Comparison of ENCODE assay signal across 9 cellular contexts in genomic region chr9:33560217-33560616, GRCh38. TPM values are rescaled to one million over a fixed set of nuclear protein-coding genes. Genes with fewer than 3 reads are reported as not detected.
DNase-seq lines count a peak whose midpoint lies in the region; ATAC-seq, FAIRE-seq and TF ChIP-seq lines count a peak whose summit lies in the region.
"Not testable (repeated sequence)": the region's sequence is repeated elsewhere in the genome, so short reads cannot be mapped to it uniquely, and the experiment has no call there.
"Had no signal": no experiment of that assay in that cellular context is flagged by ENCODE, and none has a peak within 500 bp of the region (broad histone marks: within the 10 kb centered on the region; RNA-seq: fewer than 3 reads in every experiment).

No MANE protein-coding gene starts in this region.

- not testable (repeated sequence) for TF ChIP-seq CTCF in GM23338 (conservative IDR thresholded peaks at IDR 0.05; ENCODE audit: low read depth in 2 of 2); GM12878 (IDR thresholded peaks at IDR 0.05 in 2 of 3, conservative IDR thresholded peaks at IDR 0.05 in 1 of 3; ENCODE audit: control insufficient read depth in 2 of 3, extremely low read depth in 1 of 3, insufficient read depth in 1 of 3, low read depth in 3 of 3, low read length in 3 of 3)

- H3K9me3 Mint-ChIP-seq in GM23338 = not testable (repeated sequence)

- not testable (repeated sequence) for H3K9me2 ChIP-seq in GM23338 (ENCODE audit: insufficient read depth)

- not testable (repeated sequence) for H3K79me2 ChIP-seq in GM23338 (replicated peaks; ENCODE audit: insufficient read depth); GM12878 (ENCODE audit: control insufficient read depth, insufficient read depth, low read length)

- not testable (repeated sequence) for H3K4me2 ChIP-seq in GM23338; GM12878 (ENCODE audit: control insufficient read depth, insufficient read depth)

- RAD21 ChIA-PET in GM12878 (lab: Charles Lee; ENCODE audit: unreplicated experiment) = not testable (repeated sequence)

- not testable (repeated sequence) for H3K27me3 ChIP-seq in GM23338 (ENCODE audit: insufficient read depth); SJCRH30; GM12878 (replicated peaks in 1 of 2; ENCODE audit: control insufficient read depth in 2 of 2, insufficient read depth in 2 of 2, low read length in 1 of 2)

- H3K36me3 ChIP-seq in GM23338 (ENCODE audit: insufficient read depth); SJCRH30; GM12878 (ENCODE audit: control insufficient read depth in 2 of 2, insufficient read depth in 2 of 2, low read length in 1 of 2): not testable (repeated sequence)

- not testable (repeated sequence) for H3F3A ChIP-seq in GM23338 (replicated peaks; ENCODE audit: low read depth)

- H4K20me1 ChIP-seq in GM23338 (replicated peaks; ENCODE audit: insufficient read depth); GM12878 (ENCODE audit: control insufficient read depth, insufficient read depth): not testable (repeated sequence)

- intact Hi-C loops in GM12878 (cut with micrococcal nuclease; ENCODE audit: unreplicated experiment) = not testable (repeated sequence)

- CTCF ChIA-PET in GM12878 (lab: Yijun Ruan, JAX) = not testable (repeated sequence)

- not testable (repeated sequence) for H3K4me3 ChIP-seq in GM23338, SJCRH30, GM12878

- TF ChIP-seq EP300 in GM12878 (IDR thresholded peaks at IDR 0.05; ENCODE audit: borderline replicate concordance in 1 of 2, control insufficient read depth in 1 of 2, low read depth in 2 of 2, low read length in 2 of 2) = not testable (repeated sequence)

- not testable (repeated sequence) for TF ChIP-seq RAD21 in GM12878 (IDR thresholded peaks at IDR 0.05; ENCODE audit: insufficient read depth, low read depth, low read length)

- not testable (repeated sequence) for TF ChIP-seq POLR2A in GM12878 (IDR thresholded peaks at IDR 0.05; ENCODE audit: low read depth, low read length); erythroblast (IDR thresholded peaks at IDR 0.05; ENCODE audit: low read length)

- POLR2A ChIA-PET in GM12878 (lab: Charles Lee) = not testable (repeated sequence)

- H3K36me3 Mint-ChIP-seq in GM23338 (ENCODE audit: low read depth) = not testable (repeated sequence)

- H3K4me3 Mint-ChIP-seq in GM23338 = not testable (repeated sequence)

- peaks cover 11% of the 10 kb centered on the region for H3K4me1 Mint-ChIP-seq in GM23338

- DNase-seq in DMS 273 (lab: John Stamatoyannopoulos, UW; ENCODE audit: unreplicated experiment) (peak; percentile 67), GM23338 (ENCODE audit: low spot score) (peak; percentile 15), MV-4-11 (lab: John Stamatoyannopoulos, UW) (peak; percentile 25), SJCRH30 (peak; percentile 2 to 22), erythroblast (lab: John Stamatoyannopoulos, UW) (peak; percentile 91 to 95), islet precursor cell (peak; percentile 82)
- DNase-seq in GM12878 (ENCODE audit: low read depth, low spot score) = not testable (repeated sequence)

- not testable (repeated sequence) for H3K27me3 Mint-ChIP-seq in GM23338 (ENCODE audit: insufficient read depth, low read depth, poor library complexity)

- in situ Hi-C loops in GM12878 (cut with MboI) = not testable (repeated sequence)

- BruUV-seq in GM12878 (replicated peaks; lab: Mats Ljungman, UMichigan) = not testable (repeated sequence)

- not testable (repeated sequence) for H3K9me3 ChIP-seq in SJCRH30 (replicated peaks); GM12878 (replicated peaks; ENCODE audit: control insufficient read depth, insufficient read depth, low read length)

- H3K27ac ChIP-seq in GM23338 (ENCODE audit: low read depth); SJCRH30; GM12878 (ENCODE audit: control insufficient read depth, insufficient read depth): not testable (repeated sequence)

- H3K27ac Mint-ChIP-seq in GM23338 = not testable (repeated sequence)

- not testable (repeated sequence) for ATAC-seq in GM23338, GM12878

- 25% methylated on average over 1 of the region's 1 CpG for WGBS in GM12878 (ENCODE audit: insufficient coverage, insufficient replicate concordance, low lambda C conversion rate, missing lambda C conversion rate)

- not testable (repeated sequence) for H3K9ac ChIP-seq in GM12878 (ENCODE audit: control insufficient read depth, insufficient read depth, low read length)

- not testable (repeated sequence) for H3K4me1 ChIP-seq in GM23338 (ENCODE audit: insufficient read depth); SJCRH30; GM12878 (ENCODE audit: control insufficient read depth, insufficient read depth, low read length)

- FAIRE-seq in GM12878 (lab: Jason Lieb, UNC) = not testable (repeated sequence)

- SMC1A ChIA-PET in GM12878 (lab: Charles Lee; ENCODE audit: uncharacterized antibody, unreplicated experiment) = not testable (repeated sequence)

- not testable (repeated sequence) for H2AFZ ChIP-seq in GM23338; GM12878 (ENCODE audit: control insufficient read depth, low read depth, low read length)

TF ChIP-seq in GM12878, 131 proteins besides CTCF, POLR2A, EP300 and RAD21:
- TF ChIP-seq ZSCAN29 (IDR thresholded peaks at IDR 0.05) = peak; percentile 81; the same call in 1 of the 2 replicates
TF ChIP-seq in GM12878: peak in this region for 1; not testable (repeated sequence) for 130.

RNA-seq across cellular contexts. Expression of gene ANKRD18B, which starts 36.2 kb away (rescaled TPM):
- total RNA-seq in GM23338 (2014; rRNA removed; shearing (Covaris generic)) = 4.1 and 6.4 TPM in 2 replicates
- polyA plus RNA-seq in GM23338 (2016; fragmentation: Nextera tagmentation; extraction: Ambion mirVana) (9.2 and 12.4 TPM in 2 replicates), GM12878 (2011; rRNA removed) (not detected in 2 replicates), GM12878 (2014; fragmentation: Illumina TruSeq; extraction: Trizol) (not detected in 2 replicates), GM12878 (2014; fragmentation: Nextera tagmentation; extraction: Ambion mirVana) (not detected), GM12878 (2014; rRNA removed) (not detected in 2 replicates), GM12878 (2016; fragmentation: Nextera tagmentation; extraction: Ambion mirVana) (not detected)
- 13.3 and 23.4 TPM in 2 replicates for total RNA-seq in SJCRH30 (2014; rRNA removed; shearing (Covaris generic))
- not detected in 2 replicates for total RNA-seq in GM12878 (2013; cell fraction: nucleolus; rRNA removed)
- total RNA-seq in GM12878 (2014; rRNA removed) (not detected in 2 replicates), GM12878 (2014; rRNA removed; fragmentation: Illumina TruSeq; extraction: Trizol) (not detected in 2 replicates), GM12878 (2021) (not detected in 2 replicates)
- not detected for polyA plus RNA-seq in GM12878 (2011; ENCODE audit: low read depth)
- not detected in 2 replicates for polyA plus RNA-seq in GM12878 (2011; cell fraction: cytosol; rRNA removed)
- polyA plus RNA-seq in GM12878 (2011; cell fraction: nucleus; rRNA removed) = not detected in 2 replicates
- polyA plus RNA-seq in GM12878 (2012) = not detected in 2 replicates
- not detected in 2 replicates for polyA minus RNA-seq in GM12878 (2011; rRNA and poly(A)+ RNA removed)
- polyA minus RNA-seq in GM12878 (2011; cell fraction: cytosol; rRNA and poly(A)+ RNA removed) = not detected in 2 replicates
- not detected in 2 replicates for polyA minus RNA-seq in GM12878 (2011; cell fraction: nucleus; rRNA and poly(A)+ RNA removed)
- total RNA-seq: Right ventricle myocardium superior had no signal
- polyA plus RNA-seq: CD4-positive, alpha-beta memory T cell had no signal
